In genomic region chr15:96358006-96358794, GRCh38 we compare ENCODE assay signal across 1 cellular context.
TF ChIP-seq lines count a peak whose summit lies in the region.

No MANE protein-coding gene starts in this region.

TF ChIP-seq in GM12878, 131 proteins besides CTCF, POLR2A, EP300 and RAD21 (continued from another document):
- TF ChIP-seq SKIL (IDR thresholded peaks at IDR 0.05; ENCODE audit: low read depth, poor library complexity, severe bottlenecking) (no peak), IKZF1 (conservative IDR thresholded peaks at IDR 0.05) (0 out of 2 replicates have a peak, but pooled peaks have one; percentile 8), LARP7 (IDR thresholded peaks at IDR 0.05) (peak; percentile 29; the same call in 1 of the 2 replicates), BHLHE40 (IDR thresholded peaks at IDR 0.05; ENCODE audit: borderline replicate concordance in 1 of 2, low read depth in 2 of 2, low read length in 1 of 2) (peak in 1 of 2 experiments; percentile 40; a peak in 2 of 4 replicates), RB1 (IDR thresholded peaks at IDR 0.05; ENCODE audit: borderline replicate concordance) (no peak; the same call in 1 of the 2 replicates), USF2 (IDR thresholded peaks at IDR 0.05; ENCODE audit: borderline replicate concordance, low read depth, low read length) (no peak)
